ENCODE assay signal across 8 cellular contexts in genomic region chr15:71532994-71533393, GRCh38.
A peak's percentile ranks its signal among the peaks of the same experiment; 100 is the strongest.
DNase-seq lines count a peak whose midpoint lies in the region; ATAC-seq and TF ChIP-seq lines count a peak whose summit lies in the region.

No MANE protein-coding gene starts in this region.

- ATAC-seq in left lobe of liver (peak; percentile 80), HG03025 (IDR thresholded peaks at IDR 0.05; ENCODE audit: low FRiP score, unreplicated experiment) (no peak), HG03139 (IDR thresholded peaks at IDR 0.05; ENCODE audit: unreplicated experiment) (no peak)

- TF ChIP-seq CTCF in KMS-11 (conservative IDR thresholded peaks at IDR 0.05; ENCODE audit: low read depth, low read length) (peak; percentile 80), WERI-Rb-1 (IDR thresholded peaks at IDR 0.05; ENCODE audit: low read depth, low read length) (peak; percentile 72)

- H4K20me1 ChIP-seq in KMS-11 (ENCODE audit: insufficient read depth) = no peaks in the 10 kb centered on the region

- no peaks in the 10 kb centered on the region for H3K9me3 ChIP-seq in WERI-Rb-1 (ENCODE audit: severe bottlenecking)

- H3K79me2 ChIP-seq in KMS-11 (ENCODE audit: insufficient read depth, low read depth) = no peaks in the 10 kb centered on the region

- H3K36me3 ChIP-seq in KMS-11 (ENCODE audit: insufficient read depth) = no peaks in the 10 kb centered on the region
- H3K36me3 ChIP-seq in WERI-Rb-1 = no peaks in the 10 kb centered on the region

- DNase-seq in ELR (ENCODE audit: low read depth) = peak; percentile 64
- peak; percentile 44 for DNase-seq in WERI-Rb-1
- DNase-seq in left lobe of liver (ENCODE audit: low spot score) = no peak
- no peak for DNase-seq in DMS79 (lab: John Stamatoyannopoulos, UW)
- DNase-seq in OCI-M2 (lab: John Stamatoyannopoulos, UW; ENCODE audit: unreplicated experiment) = no peak

- no peak overlapping the region for H2AFZ ChIP-seq in KMS-11 (ENCODE audit: low read depth)

- no peak overlapping the region for H3K9ac ChIP-seq in KMS-11

- H3K4me3 ChIP-seq in KMS-11 (IDR thresholded peaks at IDR 0.05; ENCODE audit: insufficient read depth, low read depth, low read length) = no peak overlapping the region
- no peak overlapping the region for H3K4me3 ChIP-seq in WERI-Rb-1 (ENCODE audit: low read depth, low read length)

- H3K27me3 ChIP-seq in KMS-11 (ENCODE audit: insufficient read depth, low read depth) = no peaks in the 10 kb centered on the region
- no peaks in the 10 kb centered on the region for H3K27me3 ChIP-seq in WERI-Rb-1 (ENCODE audit: insufficient read depth, low read depth, severe bottlenecking)

- H3K4me2 ChIP-seq in KMS-11 = no peak overlapping the region

- H3K27ac ChIP-seq in KMS-11 (no peak overlapping the region), WERI-Rb-1 (no peak overlapping the region)

- H3K4me1 ChIP-seq in KMS-11 (ENCODE audit: low read depth, poor library complexity, severe bottlenecking) = no peaks in the 10 kb centered on the region

Comparison
In these comparisons a context has a peak if more than half of its experiments do, and no peak if none do; other contexts are left out.
1. DNase-seq: peak in ELR (single experiment) and WERI-Rb-1 (single experiment); none in left lobe of liver (single experiment), DMS79 (single experiment) and OCI-M2 (single experiment).